In the genomic region with DNA sequence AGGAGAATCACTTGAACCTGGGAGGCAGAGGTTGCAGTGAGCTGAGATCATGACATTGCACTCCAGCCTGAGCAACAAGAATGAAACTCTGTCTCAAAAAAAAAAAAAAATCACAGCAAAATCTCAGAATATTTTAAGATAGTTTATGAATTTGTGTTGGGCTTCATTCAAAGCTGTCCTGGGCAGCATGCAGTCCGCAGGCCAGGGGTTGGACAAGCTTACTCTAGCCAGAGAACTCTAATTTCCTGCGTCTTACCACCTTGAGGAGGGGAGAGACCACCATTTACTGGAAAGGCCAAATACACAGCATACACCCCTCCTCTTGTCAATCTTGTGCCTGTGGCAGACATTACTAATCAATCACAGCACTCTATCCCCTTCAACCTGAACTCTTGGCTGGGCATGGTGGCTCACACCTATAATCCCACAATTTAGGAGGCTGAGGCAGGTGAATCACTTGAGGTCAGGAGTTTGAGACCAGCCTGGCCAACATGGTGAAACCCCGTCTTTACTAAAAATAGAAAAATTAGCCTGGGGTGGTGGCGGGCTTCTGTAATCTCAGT, we compare ENCODE assay signal across 2 cellular contexts.
TF ChIP-seq lines count a peak whose summit lies in the region.

No MANE protein-coding gene starts in this region.

TF ChIP-seq in HEK293, 187 proteins besides CTCF, POLR2A, EP300 and RAD21:
- peak; percentile 82; the same call in 1 of the 2 replicates for TF ChIP-seq ZNF23 (tag by site-specific recombination; IDR thresholded peaks at IDR 0.05; ENCODE audit: borderline replicate concordance)
- TF ChIP-seq ZBTB17 (tag by site-specific recombination; IDR thresholded peaks at IDR 0.05), result peak; percentile 83
TF ChIP-seq in HEK293: peak in this region for 2; not testable (repeated sequence) for 185.

TF ChIP-seq in K562, 482 proteins besides CTCF, POLR2A, EP300 and RAD21:
- TF ChIP-seq ZBTB17 (CRISPR knock-in tag; IDR thresholded peaks at IDR 0.05) (peak; percentile 94), KDM1A (IDR thresholded peaks at IDR 0.05) (peak; percentile 50 to 69; a peak in 3 of 4 replicates), ZNF23 (CRISPR knock-in tag; IDR thresholded peaks at IDR 0.05) (peak; percentile 79; the same call in 1 of the 2 replicates), PHF21A (IDR thresholded peaks at IDR 0.05; ENCODE audit: borderline replicate concordance, low read depth) (0 out of 2 replicates have a peak, but pooled peaks have one; percentile 61)
- TF ChIP-seq, protein P1, sequence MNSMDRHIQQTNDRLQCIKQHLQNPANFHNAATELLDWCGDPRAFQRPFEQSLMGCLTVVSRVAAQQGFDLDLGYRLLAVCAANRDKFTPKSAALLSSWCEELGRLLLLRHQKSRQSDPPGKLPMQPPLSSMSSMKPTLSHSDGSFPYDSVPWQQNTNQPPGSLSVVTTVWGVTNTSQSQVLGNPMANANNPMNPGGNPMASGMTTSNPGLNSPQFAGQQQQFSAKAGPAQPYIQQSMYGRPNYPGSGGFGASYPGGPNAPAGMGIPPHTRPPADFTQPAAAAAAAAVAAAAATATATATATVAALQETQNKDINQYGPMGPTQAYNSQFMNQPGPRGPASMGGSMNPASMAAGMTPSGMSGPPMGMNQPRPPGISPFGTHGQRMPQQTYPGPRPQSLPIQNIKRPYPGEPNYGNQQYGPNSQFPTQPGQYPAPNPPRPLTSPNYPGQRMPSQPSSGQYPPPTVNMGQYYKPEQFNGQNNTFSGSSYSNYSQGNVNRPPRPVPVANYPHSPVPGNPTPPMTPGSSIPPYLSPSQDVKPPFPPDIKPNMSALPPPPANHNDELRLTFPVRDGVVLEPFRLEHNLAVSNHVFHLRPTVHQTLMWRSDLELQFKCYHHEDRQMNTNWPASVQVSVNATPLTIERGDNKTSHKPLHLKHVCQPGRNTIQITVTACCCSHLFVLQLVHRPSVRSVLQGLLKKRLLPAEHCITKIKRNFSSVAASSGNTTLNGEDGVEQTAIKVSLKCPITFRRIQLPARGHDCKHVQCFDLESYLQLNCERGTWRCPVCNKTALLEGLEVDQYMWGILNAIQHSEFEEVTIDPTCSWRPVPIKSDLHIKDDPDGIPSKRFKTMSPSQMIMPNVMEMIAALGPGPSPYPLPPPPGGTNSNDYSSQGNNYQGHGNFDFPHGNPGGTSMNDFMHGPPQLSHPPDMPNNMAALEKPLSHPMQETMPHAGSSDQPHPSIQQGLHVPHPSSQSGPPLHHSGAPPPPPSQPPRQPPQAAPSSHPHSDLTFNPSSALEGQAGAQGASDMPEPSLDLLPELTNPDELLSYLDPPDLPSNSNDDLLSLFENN (IDR thresholded peaks at IDR 0.05; ENCODE audit: low read depth in 2 of 2, low read length in 2 of 2), result peak in 1 of 2 experiments; percentile 19; a peak in 1 of 4 replicates
- TF ChIP-seq, protein P2, sequence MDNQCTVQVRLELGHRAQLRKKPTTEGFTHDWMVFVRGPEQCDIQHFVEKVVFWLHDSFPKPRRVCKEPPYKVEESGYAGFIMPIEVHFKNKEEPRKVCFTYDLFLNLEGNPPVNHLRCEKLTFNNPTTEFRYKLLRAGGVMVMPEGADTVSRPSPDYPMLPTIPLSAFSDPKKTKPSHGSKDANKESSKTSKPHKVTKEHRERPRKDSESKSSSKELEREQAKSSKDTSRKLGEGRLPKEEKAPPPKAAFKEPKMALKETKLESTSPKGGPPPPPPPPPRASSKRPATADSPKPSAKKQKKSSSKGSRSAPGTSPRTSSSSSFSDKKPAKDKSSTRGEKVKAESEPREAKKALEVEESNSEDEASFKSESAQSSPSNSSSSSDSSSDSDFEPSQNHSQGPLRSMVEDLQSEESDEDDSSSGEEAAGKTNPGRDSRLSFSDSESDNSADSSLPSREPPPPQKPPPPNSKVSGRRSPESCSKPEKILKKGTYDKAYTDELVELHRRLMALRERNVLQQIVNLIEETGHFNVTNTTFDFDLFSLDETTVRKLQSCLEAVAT (IDR thresholded peaks at IDR 0.05), result peak in 1 of 2 experiments; percentile 93; a peak in 2 of 4 replicates
